13 cellular contexts compared by ENCODE assay signal in genomic region chr17:10062757-10063385, GRCh38.
A peak's percentile ranks its signal among the peaks of the same experiment; 100 is the strongest.
DNase-seq lines count a peak whose midpoint lies in the region; ATAC-seq and TF ChIP-seq lines count a peak whose summit lies in the region.
"Had no signal": no experiment of that assay in that cellular context is flagged by ENCODE, and none has a peak within 500 bp of the region (broad histone marks: within the 10 kb centered on the region; RNA-seq: fewer than 3 reads in every experiment).

No MANE protein-coding gene starts in this region.

- H3K4me2 ChIP-seq in IMR-90 (ENCODE audit: low read depth, low read length) (no peak overlapping the region), trophoblast cell (ENCODE audit: low read length) (no peak overlapping the region)

- H3K23ac ChIP-seq in IMR-90 (ENCODE audit: low read depth, low read length) = no peak overlapping the region
- no peak overlapping the region for H3K23ac ChIP-seq in trophoblast cell (ENCODE audit: low read length)

- no peak for ATAC-seq in IMR-90 (ENCODE audit: low read depth)
- ATAC-seq in esophagus mucosa = peak; percentile 41

- no peaks in the 10 kb centered on the region; the same call in 1 of the 2 replicates for H3K4me1 ChIP-seq in IMR-90 (ENCODE audit: control insufficient read depth, insufficient read depth, low read length)
- H3K4me1 ChIP-seq in trophoblast cell (ENCODE audit: control insufficient read depth in 1 of 2, insufficient read depth in 2 of 2, low read length in 2 of 2) = peaks cover 4 to 5% of the 10 kb centered on the region in 2 experiments
- H3K4me1 ChIP-seq: body of pancreas had no signal

- peak; percentile 64 for DNase-seq in GM10248 (ENCODE audit: extremely low spot score)
- no peak for DNase-seq in IMR-90
- DNase-seq in trophoblast cell = no peak
- no peak for DNase-seq in mesenteric fat pad (ENCODE audit: low spot score)
- no peak for DNase-seq in dedifferentiated amniotic fluid mesenchymal stem cell (ENCODE audit: extremely low spot score)
- DNase-seq in anterior cingulate cortex (lab: John Stamatoyannopoulos, UW) = no peak
- DNase-seq in putamen (ENCODE audit: low spot score) = no peak
- DNase-seq: activated T-cell treated with anti-CD3 and anti-CD28 coated beads, Interleukin-2, amount 50 U/mL, for 24 hours; erythroblast; NCI-H1930; stimulated activated CD4-positive, alpha-beta T cell treated with anti-CD3 and anti-CD28 coated beads, Interleukin-2, amount 100 ng/mL, for 48 hours had no signal

- no peak overlapping the region for H2BK12ac ChIP-seq in trophoblast cell (ENCODE audit: low read length)

- intact Hi-C loops in IMR-90 (cut with micrococcal nuclease) = no loop called here

- TF ChIP-seq CTCF in GM10248 (IDR thresholded peaks at IDR 0.05; ENCODE audit: control extremely low read depth, extremely low read depth, low read depth, missing control alignments) (no peak), IMR-90 (conservative IDR thresholded peaks at IDR 0.05; ENCODE audit: low read depth, low read length) (no peak)

- H3K9ac ChIP-seq in IMR-90 (ENCODE audit: low read depth, low read length) (no peak overlapping the region), trophoblast cell (ENCODE audit: low read length) (no peak overlapping the region)

- no peak overlapping the region for H4K5ac ChIP-seq in IMR-90 (ENCODE audit: low read depth, low read length)

- no peak overlapping the region for H4K12ac ChIP-seq in trophoblast cell (ENCODE audit: low read depth, low read length)

- no peaks in the 10 kb centered on the region for H3K79me2 ChIP-seq in trophoblast cell (ENCODE audit: control insufficient read depth, insufficient read depth, low read length, poor library complexity)

- H2BK5ac ChIP-seq in IMR-90 (ENCODE audit: low read depth, low read length, poor library complexity, severe bottlenecking) (no peak overlapping the region), trophoblast cell (ENCODE audit: low read depth, low read length, poor library complexity) (no peak overlapping the region)

- H2AK5ac ChIP-seq in IMR-90 (ENCODE audit: low read depth, low read length) (no peak overlapping the region), trophoblast cell (ENCODE audit: low read length) (no peak overlapping the region)

- H3K4me3 ChIP-seq in IMR-90 (ENCODE audit: insufficient read depth, low read depth, low read length) = no peak overlapping the region
- peak overlapping the region; percentile 21 for H3K4me3 ChIP-seq in trophoblast cell (ENCODE audit: low read depth, low read length)
- H3K4me3 ChIP-seq: body of pancreas had no signal

- H3K18ac ChIP-seq in IMR-90 (ENCODE audit: low read depth, low read length) = no peak overlapping the region
- H3K18ac ChIP-seq in trophoblast cell (ENCODE audit: low read length) = no peak overlapping the region

- 0 out of 2 replicates have a peak, but pooled peaks cover 5% of the 10 kb centered on the region for H3K9me1 ChIP-seq in IMR-90 (ENCODE audit: insufficient read depth, low read length)

- WGBS in IMR-90 (ENCODE audit: extremely low coverage in 2 of 2, insufficient read length in 1 of 2), 2 experiments = 100% methylated on average over 1 of the region's 14 CpGs; no CpG with 5 or more reads in 1 of the 2 experiments
- no CpG with 5 or more reads among the region's 14 CpGs for WGBS in trophoblast cell (ENCODE audit: extremely low coverage, insufficient coverage, insufficient read length)

- no peak overlapping the region for H3K4ac ChIP-seq in IMR-90 (ENCODE audit: low read depth, low read length)
- no peak overlapping the region for H3K4ac ChIP-seq in trophoblast cell (ENCODE audit: low read depth, low read length)

- peaks cover 6% of the 10 kb centered on the region; the same call in 1 of the 2 replicates for H3K9me3 ChIP-seq in IMR-90 (ENCODE audit: control insufficient read depth, insufficient read depth, low read length)
- H3K9me3 ChIP-seq in trophoblast cell (ENCODE audit: insufficient read depth, low read depth, low read length) = no peaks in the 10 kb centered on the region
- H3K9me3 ChIP-seq: body of pancreas had no signal

- H2AFZ ChIP-seq in IMR-90 (replicated peaks; ENCODE audit: low read length, poor library complexity) (no peak overlapping the region), trophoblast cell (ENCODE audit: insufficient read depth, low read length, poor library complexity) (no peak overlapping the region)

- no peak overlapping the region for H3K14ac ChIP-seq in IMR-90 (replicated peaks; ENCODE audit: low read depth, low read length)
- no peak overlapping the region for H3K14ac ChIP-seq in trophoblast cell (ENCODE audit: low read length)

- H4K20me1 ChIP-seq in IMR-90 (ENCODE audit: insufficient read depth, low read length) = no peaks in the 10 kb centered on the region; the same call in 1 of the 2 replicates

- H4K8ac ChIP-seq in IMR-90 (ENCODE audit: low read depth in 2 of 2, low read length in 2 of 2) (no peak overlapping the region), trophoblast cell (ENCODE audit: low read depth, low read length) (no peak overlapping the region)

- no peaks in the 10 kb centered on the region for H3K79me1 ChIP-seq in IMR-90 (ENCODE audit: low read depth in 1 of 2, low read length in 2 of 2)
- no peaks in the 10 kb centered on the region for H3K79me1 ChIP-seq in trophoblast cell (ENCODE audit: low read length)

- POLR2A ChIA-PET in GM10248 (lab: Yijun Ruan, JAX) = no interaction called here
- POLR2A ChIA-PET in IMR-90 (lab: Charles Lee; ENCODE audit: unreplicated experiment) = no interaction called here

- no peak overlapping the region for H2BK20ac ChIP-seq in IMR-90 (ENCODE audit: low read depth, low read length)

- in situ Hi-C loops in IMR-90 (cut with MboI; ENCODE audit: low sequenced_read_pairs) = no loop called here

- no peak for TF ChIP-seq RAD21 in IMR-90 (IDR thresholded peaks at IDR 0.05; ENCODE audit: low read length)

- no peak overlapping the region for H2BK120ac ChIP-seq in IMR-90 (ENCODE audit: low read depth, low read length)
- no peak overlapping the region for H2BK120ac ChIP-seq in trophoblast cell (ENCODE audit: insufficient read depth, low read length, poor library complexity)

- no peak for TF ChIP-seq POLR2A in IMR-90 (IDR thresholded peaks at IDR 0.05; ENCODE audit: low read depth, low read length)

- H3K36me3 ChIP-seq in IMR-90 (ENCODE audit: control insufficient read depth, insufficient read depth, low read length) = no peaks in the 10 kb centered on the region
- no peaks in the 10 kb centered on the region for H3K36me3 ChIP-seq in trophoblast cell (ENCODE audit: control insufficient read depth in 1 of 2, insufficient read depth in 2 of 2, low read length in 2 of 2)

- peak overlapping the region; percentile 3 for H2AK9ac ChIP-seq in IMR-90 (replicated peaks; ENCODE audit: low read depth, low read length, poor library complexity)

- H3K56ac ChIP-seq in IMR-90 (ENCODE audit: extremely low read depth, insufficient read depth, low read length) = no peak overlapping the region

- CTCF ChIA-PET in GM10248 (lab: Yijun Ruan, JAX) (interaction anchor here (1.0 kb wide), 1 partner anchor 11 kb away, joined by 4 read pairs; no protein-coding TSS in a partner anchor), IMR-90 (lab: Yijun Ruan, JAX) (no interaction called here)

- H4K91ac ChIP-seq in IMR-90 (ENCODE audit: insufficient read depth, low read depth, low read length) = no peak overlapping the region
- no peak overlapping the region for H4K91ac ChIP-seq in trophoblast cell (ENCODE audit: low read depth, low read length)

- no peak overlapping the region for H3K27ac ChIP-seq in IMR-90 (ENCODE audit: insufficient read depth, low read length)
- H3K27ac ChIP-seq in trophoblast cell (ENCODE audit: low read depth, low read length) = no peak overlapping the region

- H3K27me3 ChIP-seq in IMR-90 (ENCODE audit: control insufficient read depth, insufficient read depth, low read length) = no peaks in the 10 kb centered on the region
- H3K27me3 ChIP-seq in trophoblast cell (ENCODE audit: insufficient read depth, low read length) = no peaks in the 10 kb centered on the region
- H3K27me3 ChIP-seq: body of pancreas had no signal

- dilution Hi-C loops in IMR-90 (cut with HindIII; ENCODE audit: low sequenced_read_pairs, unreplicated experiment) = no loop called here

- BruUV-seq in IMR-90 (replicated peaks; lab: Mats Ljungman, UMichigan) = no TSS peak

- H2BK15ac ChIP-seq in IMR-90 (ENCODE audit: low read depth, low read length) = no peak overlapping the region

TF ChIP-seq in IMR-90, 13 proteins besides CTCF, POLR2A, EP300 and RAD21:
- no peak for TF ChIP-seq CEBPB (IDR thresholded peaks at IDR 0.05; ENCODE audit: low read depth, low read length)
- no peak for TF ChIP-seq RCOR1 (IDR thresholded peaks at IDR 0.05; ENCODE audit: insufficient replicate concordance, low read length)
- no peak for TF ChIP-seq FOS (IDR thresholded peaks at IDR 0.05; ENCODE audit: low read depth, low read length)
- no peak for TF ChIP-seq USF2 (IDR thresholded peaks at IDR 0.05; ENCODE audit: low read depth, low read length)
- no peak for TF ChIP-seq NFE2L2 (IDR thresholded peaks at IDR 0.05; ENCODE audit: low read depth, low read length)
- no peak for TF ChIP-seq MXI1 (IDR thresholded peaks at IDR 0.05; ENCODE audit: borderline replicate concordance, low read depth, low read length)
- no peak for TF ChIP-seq CHD1 (IDR thresholded peaks at IDR 0.05; ENCODE audit: low read depth, low read length)
- no peak for TF ChIP-seq BHLHE40 (IDR thresholded peaks at IDR 0.05; ENCODE audit: low read depth, low read length)
- no peak for TF ChIP-seq MAZ (IDR thresholded peaks at IDR 0.05; ENCODE audit: borderline replicate concordance, low read depth, low read length)
- no peak for TF ChIP-seq SMC3 (IDR thresholded peaks at IDR 0.05; ENCODE audit: low read depth, low read length)
- no peak for TF ChIP-seq MAFK (IDR thresholded peaks at IDR 0.05; ENCODE audit: low read depth, low read length)
